ENCODE assay signal across 3 cellular contexts in genomic region chrX:45381366-45381765, GRCh38.
"Had no signal": no experiment of that assay in that cellular context is flagged by ENCODE, and none has a peak within 500 bp of the region (broad histone marks: within the 10 kb centered on the region; RNA-seq: fewer than 3 reads in every experiment).

No MANE protein-coding gene starts in this region.

- H3K4me3 ChIP-seq: GM12878 had no signal

- DNase-seq: GDM1, GF-D8 had no signal
